Comparison of ENCODE assay signal across 17 cellular contexts in the genomic region with DNA sequence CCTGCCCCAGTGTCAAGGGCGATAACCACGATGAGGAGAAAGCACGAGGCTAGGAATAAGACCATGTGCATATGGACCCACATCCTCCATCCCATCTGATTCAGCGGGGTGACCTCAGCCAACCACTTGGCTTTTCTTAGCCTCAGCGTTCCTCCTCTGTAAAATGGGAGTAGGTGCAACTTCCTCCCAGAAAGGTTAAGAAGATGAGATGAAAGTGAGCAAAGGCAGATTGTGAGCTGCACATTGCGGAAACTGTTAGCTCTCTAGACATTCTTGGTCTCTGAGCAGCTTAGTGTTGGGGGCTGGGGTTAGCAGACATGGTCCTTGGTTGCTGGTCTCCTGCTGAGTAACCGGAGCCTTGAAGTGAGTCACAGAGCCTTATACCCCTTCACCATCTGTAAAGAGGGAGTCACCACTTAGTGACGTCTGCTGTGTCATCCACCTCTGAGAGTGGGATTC.
A peak's percentile ranks its signal among the peaks of the same experiment; 100 is the strongest.
DNase-seq lines count a peak whose midpoint lies in the region; ATAC-seq, FAIRE-seq and TF ChIP-seq lines count a peak whose summit lies in the region.
"Had no signal": no experiment of that assay in that cellular context is flagged by ENCODE, and none has a peak within 500 bp of the region (broad histone marks: within the 10 kb centered on the region; RNA-seq: fewer than 3 reads in every experiment).

No MANE protein-coding gene starts in this region.

- no peak for TF ChIP-seq RAD21 in K562 (CRISPR knock-in tag; conservative IDR thresholded peaks at IDR 0.05 in 1 of 2, IDR thresholded peaks at IDR 0.05 in 1 of 2)

- POLR2A ChIA-PET in K562 (lab: Yijun Ruan, JAX), result interaction anchor here (0.6 kb wide), 1 partner anchor 1869 kb away, joined by 3 read pairs; no protein-coding TSS in a partner anchor

- no peak overlapping the region for H3K4me3 Mint-ChIP-seq in mesothelial cell of epicardium
- H3K4me3 Mint-ChIP-seq: CD14-positive monocyte, H9 had no signal

- peak; percentile 91 for DNase-seq in AG08395 (ENCODE audit: low spot score)
- DNase-seq in GM23248, result peak; percentile 95
- DNase-seq in K562 (ENCODE audit: extremely low read depth in 1 of 4, low spot score in 3 of 4), result peak; percentile 18 to 32 (median 28)
- DNase-seq in mesenchymal stem cell, result peak; percentile 77
- DNase-seq in T-helper 9 cell, result no peak
- no peak for DNase-seq in NCI-H2196 treated with DMSO at 0.1 percent for 48 hours (lab: John Stamatoyannopoulos, UW; ENCODE audit: unreplicated experiment)
- DNase-seq in mesothelial cell of epicardium (ENCODE audit: low spot score in 2 of 2, unreplicated experiment in 2 of 2), result no peak
- DNase-seq in stomach, result no peak
- DNase-seq: activated CD4-positive, CD25-positive, alpha-beta regulatory T cell; H9; NCI-H1105 treated with DMSO at 0.1 percent for 48 hours; stimulated activated CD4-positive, alpha-beta T cell treated with anti-CD3 and anti-CD28 coated beads, Interleukin-15, amount 100 ng/mL, for 24 hours; SW 1271 had no signal

- no peak overlapping the region for H3K9ac ChIP-seq in GM23248
- no peak overlapping the region for H3K9ac ChIP-seq in K562 (ENCODE audit: insufficient read depth in 1 of 2, low read depth in 2 of 2, low read length in 2 of 2)
- H3K9ac ChIP-seq in mesenchymal stem cell (ENCODE audit: low read length), result no peak overlapping the region

- H3K36me3 ChIP-seq in GM23248 (ENCODE audit: low read depth) (no peaks in the 10 kb centered on the region), K562 (ENCODE audit: control insufficient read depth, insufficient read depth, low read length) (no peaks in the 10 kb centered on the region), mesenchymal stem cell (ENCODE audit: control insufficient read depth in 1 of 2, insufficient read depth in 2 of 2, low read depth in 1 of 2, low read length in 2 of 2) (no peaks in the 10 kb centered on the region), stomach (no peaks in the 10 kb centered on the region)

- in situ Hi-C loops in GM23248 (cut with MboI), result no loop called here
- in situ Hi-C loops in K562 (cut with MboI), result no loop called here

- no peak overlapping the region for H3K4me2 ChIP-seq in GM23248 (ENCODE audit: unreplicated experiment)
- no peak overlapping the region for H3K4me2 ChIP-seq in K562 (ENCODE audit: insufficient read depth, low read length)
- no peak overlapping the region for H3K4me2 ChIP-seq in mesenchymal stem cell (ENCODE audit: low read length, poor library complexity, severe bottlenecking)

- BruUV-seq in K562 (replicated peaks; lab: Mats Ljungman, UMichigan), result no TSS peak

- no peak overlapping the region for H2BK12ac ChIP-seq in mesenchymal stem cell (ENCODE audit: low read length in 2 of 2)

- no peak overlapping the region for H4K91ac ChIP-seq in mesenchymal stem cell (ENCODE audit: low read length)

- H3F3A ChIP-seq in GM23248 (ENCODE audit: insufficient read depth), result peaks cover 10% of the 10 kb centered on the region; the same call in 1 of the 2 replicates

- no peaks in the 10 kb centered on the region for H3K9me1 ChIP-seq in K562 (ENCODE audit: control insufficient read depth, insufficient read depth, low read length)

- H2BK5ac ChIP-seq in mesenchymal stem cell (ENCODE audit: low read depth, low read length, poor library complexity, severe bottlenecking), result no peak overlapping the region

- H3K27me3 Mint-ChIP-seq in mesothelial cell of epicardium (ENCODE audit: low read depth), result peaks cover 50% of the 10 kb centered on the region

- 46 to 48% methylated on average over 8 of the region's 8 CpGs for WGBS in GM23248 (ENCODE audit: low coverage in 1 of 2, low lambda C conversion rate in 2 of 2, missing lambda C conversion rate in 2 of 2), 2 experiments
- WGBS in K562 (ENCODE audit: insufficient coverage, low coverage, missing lambda C conversion rate), result 3% methylated on average over 8 of the region's 8 CpGs
- 51% methylated on average over 8 of the region's 8 CpGs for WGBS in mesenchymal stem cell
- WGBS in stomach, 5 donors, result 90 to 95% (median 91%) methylated on average over 8 of the region's 8 CpGs

- no peaks in the 10 kb centered on the region for H3K9me3 Mint-ChIP-seq in mesothelial cell of epicardium
- H3K9me3 Mint-ChIP-seq: activated T-helper 2 cell treated with anti-CD3 and anti-CD28 coated beads, Interferon-gamma antibody, Interleukin-2, Interleukin-4, amounts not matched to agents 10 μg/mL and 5 μg/mL and 100 μg/mL, durations not matched to agents 14 hours and 24 hours and 36 hours; H9 had no signal

- no peak for ATAC-seq in K562

- no peaks in the 10 kb centered on the region for H3K79me2 ChIP-seq in GM23248 (ENCODE audit: insufficient read depth)
- H3K79me2 ChIP-seq in K562 (ENCODE audit: control insufficient read depth, insufficient read depth, low read length), result no peaks in the 10 kb centered on the region

- intact Hi-C loops in K562 (cut with micrococcal nuclease) (no loop called here), stomach (cut with DNase I; ENCODE audit: low total_unique reads) (no loop called here)

- no peak for FAIRE-seq in K562 (lab: Jason Lieb, UNC)
- FAIRE-seq: endothelial cell of umbilical vein, GM18507 had no signal

- no peak overlapping the region for H2BK15ac ChIP-seq in mesenchymal stem cell (ENCODE audit: low read depth, poor library complexity, severe bottlenecking)

- peak overlapping the region; percentile 47 for H3K27ac ChIP-seq in GM23248
- no peak overlapping the region for H3K27ac ChIP-seq in K562 (ENCODE audit: extremely low read depth, low read depth, low read length)
- no peak overlapping the region for H3K27ac ChIP-seq in mesenchymal stem cell (ENCODE audit: low read length, poor library complexity, severe bottlenecking)
- H3K27ac ChIP-seq in stomach, result no peak overlapping the region

- no peak overlapping the region for H4K8ac ChIP-seq in mesenchymal stem cell (ENCODE audit: low read length)

- no peaks in the 10 kb centered on the region for H3K27me3 ChIP-seq in GM23248 (replicated peaks; ENCODE audit: insufficient read depth)
- H3K27me3 ChIP-seq in K562 (ENCODE audit: control insufficient read depth in 2 of 2, insufficient read depth in 2 of 2, low read length in 2 of 2), result peaks cover 29 to 44% of the 10 kb centered on the region in 2 experiments
- no peaks in the 10 kb centered on the region for H3K27me3 ChIP-seq in mesenchymal stem cell (ENCODE audit: control insufficient read depth in 1 of 2, insufficient read depth in 1 of 2, low read length in 2 of 2)
- no peaks in the 10 kb centered on the region for H3K27me3 ChIP-seq in stomach

- TF ChIP-seq EP300 in K562 (IDR thresholded peaks at IDR 0.05; ENCODE audit: low read length) (no peak), stomach (IDR thresholded peaks at IDR 0.05) (no peak)

- H4K20me1 ChIP-seq in GM23248 (ENCODE audit: insufficient read depth), result no peaks in the 10 kb centered on the region
- no peaks in the 10 kb centered on the region; the same call in 1 of the 2 replicates for H4K20me1 ChIP-seq in K562 (replicated peaks; ENCODE audit: control insufficient read depth, insufficient read depth, low read length)

- H2AFZ ChIP-seq in GM23248 (0 out of 2 replicates have a peak overlapping the region, but pooled peaks have one; percentile 36), K562 (ENCODE audit: low read depth, low read length) (no peak overlapping the region), mesenchymal stem cell (ENCODE audit: low read depth, low read length) (no peak overlapping the region)

- peaks cover 4% of the 10 kb centered on the region for H3K36me3 Mint-ChIP-seq in mesothelial cell of epicardium
- H3K36me3 Mint-ChIP-seq: CD14-positive monocyte had no signal

- no peak overlapping the region for H3K4ac ChIP-seq in mesenchymal stem cell (ENCODE audit: low read depth in 1 of 2, low read length in 2 of 2)

- H3K23ac ChIP-seq in mesenchymal stem cell (ENCODE audit: low read length in 2 of 2), result peak overlapping the region in 1 of 2 experiments; percentile 9

- H3K9me3 ChIP-seq in GM23248 (ENCODE audit: low read depth), result no peaks in the 10 kb centered on the region
- no peaks in the 10 kb centered on the region for H3K9me3 ChIP-seq in K562 (replicated peaks; ENCODE audit: control insufficient read depth, insufficient read depth, low read depth, low read length)
- H3K9me3 ChIP-seq in mesenchymal stem cell (ENCODE audit: control insufficient read depth, low read length), result no peaks in the 10 kb centered on the region
- H3K9me3 ChIP-seq in stomach, result no peaks in the 10 kb centered on the region

- no peak overlapping the region for H3K18ac ChIP-seq in mesenchymal stem cell (ENCODE audit: low read depth in 1 of 2, low read length in 2 of 2)

- no peak overlapping the region for H3K27ac Mint-ChIP-seq in mesothelial cell of epicardium
- H3K27ac Mint-ChIP-seq: activated T-helper 2 cell treated with anti-CD3 and anti-CD28 coated beads, Interferon-gamma antibody, Interleukin-2, Interleukin-4, amounts not matched to agents 10 μg/mL and 5 μg/mL and 100 μg/mL, durations not matched to agents 14 hours and 24 hours and 36 hours; CD14-positive monocyte had no signal

- no peaks in the 10 kb centered on the region for H3K79me1 ChIP-seq in mesenchymal stem cell (replicated peaks; ENCODE audit: low read length, poor library complexity, severe bottlenecking)

- H3K9me2 ChIP-seq in GM23248 (ENCODE audit: insufficient read depth), result no peaks in the 10 kb centered on the region

- H3K4me1 ChIP-seq in GM23248 (ENCODE audit: insufficient read depth), result peaks cover 21% of the 10 kb centered on the region
- no peaks in the 10 kb centered on the region; a peak in 2 of 5 replicates for H3K4me1 ChIP-seq in K562 (replicated peaks in 1 of 2; ENCODE audit: control insufficient read depth in 2 of 2, insufficient read depth in 2 of 2, low read length in 2 of 2)
- H3K4me1 ChIP-seq in mesenchymal stem cell (ENCODE audit: control insufficient read depth, insufficient read depth, low read depth, low read length), result peaks cover 31% of the 10 kb centered on the region
- no peaks in the 10 kb centered on the region for H3K4me1 ChIP-seq in stomach

- no peak for TF ChIP-seq CTCF in K562 (IDR thresholded peaks at IDR 0.05 in 2 of 3, conservative IDR thresholded peaks at IDR 0.05 in 1 of 3; ENCODE audit: insufficient read depth in 2 of 3, low read depth in 1 of 3, low read length in 3 of 3)
- no peak for TF ChIP-seq CTCF in mesothelial cell of epicardium (IDR thresholded peaks at IDR 0.05; ENCODE audit: unreplicated experiment)
- no peak for TF ChIP-seq CTCF in stomach (IDR thresholded peaks at IDR 0.05)

- CTCF ChIA-PET in K562 (lab: Yijun Ruan, JAX; ENCODE audit: low intra/inter-chr PET ratio), result no interaction called here

- H3K4me3 ChIP-seq in GM23248, result no peak overlapping the region
- H3K4me3 ChIP-seq in K562, result no peak overlapping the region
- H3K4me3 ChIP-seq in mesenchymal stem cell (ENCODE audit: insufficient read depth in 1 of 2, low read depth in 1 of 2, low read length in 2 of 2), result no peak overlapping the region
- H3K4me3 ChIP-seq in stomach, result no peak overlapping the region

- H2BK120ac ChIP-seq in mesenchymal stem cell (ENCODE audit: low read depth, low read length), result no peak overlapping the region

- H3K14ac ChIP-seq in mesenchymal stem cell (ENCODE audit: low read length in 2 of 2), result no peak overlapping the region

- TF ChIP-seq POLR2A in K562 (conservative IDR thresholded peaks at IDR 0.05) (no peak), stomach (IDR thresholded peaks at IDR 0.05) (no peak)

- H2AK5ac ChIP-seq in mesenchymal stem cell (ENCODE audit: low read length, severe bottlenecking), result peak overlapping the region; percentile 49

- H3K4me1 Mint-ChIP-seq in mesothelial cell of epicardium, result peaks cover 48% of the 10 kb centered on the region

Comparison
In these comparisons a context has a peak if more than half of its experiments do, and no peak if none do; other contexts are left out.
1. DNase-seq: peak in AG08395 (single experiment), GM23248 (single experiment), K562 (4 of 4) and mesenchymal stem cell (single experiment); none in T-helper 9 cell (single experiment), NCI-H2196 treated with DMSO at 0.1 percent for 48 hours (single experiment), mesothelial cell of epicardium (0 of 2) and stomach (single experiment).